Comparison of ENCODE assay signal across 28 cellular contexts in genomic region chr10:123061865-123062264, GRCh38.
"Had no signal": no experiment of that assay in that cellular context is flagged by ENCODE, and none has a peak within 500 bp of the region (broad histone marks: within the 10 kb centered on the region; RNA-seq: fewer than 3 reads in every experiment).

No MANE protein-coding gene starts in this region.

- DNase-seq: colonic mucosa; cortex of kidney; effector CD8-positive, alpha-beta T cell; effector memory CD8-positive, alpha-beta T cell; endodermal cell; erythroblast; esophagus squamous epithelium; foreskin fibroblast; foreskin melanocyte; gastrocnemius medialis; glutamatergic neuron; head of caudate nucleus; heart right ventricle; hippocampal formation; left colon; left lung; left ventricle myocardium superior; lower lobe of right lung; mesenchymal stem cell; mucosa of descending colon; naive B cell had no signal

- H3K27ac ChIP-seq: colonic mucosa, epithelial cell of prostate, esophagus squamous epithelium, gastrocnemius medialis, heart right ventricle, left lung, lower lobe of right lung had no signal

- ATAC-seq: effector memory CD8-positive, alpha-beta T cell; esophagus mucosa; gastrocnemius medialis; heart right ventricle; left colon; left lung; left ventricle myocardium superior; lower lobe of right lung; mucosa of descending colon had no signal

- H3K27ac Mint-ChIP-seq: dendritic cell treated with granulocyte-macrophage colony-stimulating factor and Interleukin-4, amounts not matched to agents 40 ng/mL and 50 ng/mL, for 4 days; effector memory CD8-positive, alpha-beta T cell; endodermal cell; mesothelial cell of epicardium; naive B cell had no signal

- H3K4me1 ChIP-seq: colonic mucosa, esophagus squamous epithelium, gastrocnemius medialis, heart right ventricle, left lung, lower lobe of right lung had no signal

- H3K4me3 Mint-ChIP-seq: dendritic cell treated with granulocyte-macrophage colony-stimulating factor and Interleukin-4, amounts not matched to agents 40 ng/mL and 50 ng/mL, for 4 days; effector memory CD8-positive, alpha-beta T cell; endodermal cell; mesothelial cell of epicardium; naive B cell had no signal

- FAIRE-seq: endometrium, islet of Langerhans, keratinocyte had no signal

- H3K9me3 ChIP-seq: colonic mucosa, esophagus squamous epithelium, gastrocnemius medialis, heart right ventricle, left lung, lower lobe of right lung, mucosa of descending colon had no signal

- H3K36me3 ChIP-seq: colonic mucosa, esophagus squamous epithelium, gastrocnemius medialis, heart right ventricle, left lung, lower lobe of right lung had no signal

- H3K4me1 Mint-ChIP-seq: endodermal cell, mesothelial cell of epicardium, naive B cell had no signal

- H3K9me3 Mint-ChIP-seq: dendritic cell treated with granulocyte-macrophage colony-stimulating factor and Interleukin-4, amounts not matched to agents 40 ng/mL and 50 ng/mL, for 4 days; effector memory CD8-positive, alpha-beta T cell; endodermal cell had no signal

- H3K27me3 ChIP-seq: colonic mucosa had no signal

- H3K36me3 Mint-ChIP-seq: mesothelial cell of epicardium, naive B cell had no signal

- H3K4me3 ChIP-seq: colonic mucosa, esophagus squamous epithelium, gastrocnemius medialis, heart right ventricle, left lung, lower lobe of right lung, mucosa of descending colon had no signal
